Comparison of ENCODE assay signal across 9 cellular contexts in the genomic region with DNA sequence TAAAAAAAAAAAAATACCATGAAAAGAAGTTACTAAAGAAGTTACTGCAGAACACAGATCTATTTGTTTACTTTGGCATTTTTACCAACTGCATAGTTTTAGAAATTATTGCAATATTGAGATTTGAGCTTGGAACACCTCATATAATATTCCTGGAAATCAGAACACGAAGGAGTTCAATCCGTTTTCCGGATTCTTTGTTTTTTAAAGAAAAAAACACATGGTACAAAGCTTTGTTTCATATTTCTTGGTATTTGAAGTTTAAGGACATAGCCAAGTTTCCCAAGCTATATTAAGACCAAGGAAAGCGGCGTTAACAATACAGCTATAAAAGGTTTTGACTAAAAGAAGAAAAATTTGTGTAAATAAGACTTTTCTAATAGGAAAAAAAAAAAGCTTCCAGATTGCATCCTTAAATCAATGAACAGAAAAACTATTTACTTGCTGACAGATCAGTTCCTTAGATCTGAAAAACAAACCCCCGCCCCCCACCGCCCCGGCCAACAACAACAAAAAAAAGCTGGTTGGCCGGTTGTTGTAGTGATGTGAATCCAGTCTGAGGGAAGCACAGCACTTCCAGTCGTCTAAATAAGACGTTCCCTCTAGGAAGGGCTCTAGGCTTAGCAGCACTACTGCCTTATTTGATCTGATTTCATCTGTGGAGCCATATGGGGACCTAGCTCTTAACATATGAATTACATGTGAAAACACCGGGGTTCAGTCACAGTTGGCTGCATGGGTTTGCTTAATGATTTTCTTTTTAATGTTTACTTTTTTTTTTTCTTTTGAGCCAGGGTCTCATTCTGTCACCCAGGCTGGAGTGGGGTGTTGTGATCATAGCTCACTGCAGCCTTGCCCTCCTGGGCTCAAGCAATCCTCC. TPM values are rescaled to one million over a fixed set of nuclear protein-coding genes. Genes with fewer than 3 reads are reported as not detected.
DNase-seq lines count a peak whose midpoint lies in the region; ATAC-seq and TF ChIP-seq lines count a peak whose summit lies in the region.
"Had no signal": no experiment of that assay in that cellular context is flagged by ENCODE, and none has a peak within 500 bp of the region (broad histone marks: within the 10 kb centered on the region; RNA-seq: fewer than 3 reads in every experiment).

No MANE protein-coding gene starts in this region.

- 44 to 51% methylated on average over 12 of the region's 12 CpGs for WGBS in lung, 2 donors

- H3K4me1 ChIP-seq in lung (ENCODE audit: control insufficient read depth in 2 of 2, insufficient read depth in 2 of 2, low read length in 2 of 2): peaks cover 0 to 9% of the 10 kb centered on the region in 2 donors

- H3K36me3 ChIP-seq in lung (ENCODE audit: control insufficient read depth in 2 of 2, insufficient read depth in 2 of 2, low read length in 2 of 2): no peaks in the 10 kb centered on the region

- TF ChIP-seq CTCF in lung (IDR thresholded peaks at IDR 0.05; ENCODE audit: control extremely low read depth, extremely low read depth): no peak

- H3K27ac ChIP-seq in lung (ENCODE audit: low read depth in 1 of 2, low read length in 1 of 2) (peak overlapping the region; percentile 56 to 72), substantia nigra (ENCODE audit: low read depth, low read length, poor library complexity, severe bottlenecking) (peak overlapping the region; percentile 61)

- no peak for ATAC-seq in lung (ENCODE audit: insufficient read depth, low FRiP score)

- H3K4me3 ChIP-seq in lung: no peak overlapping the region

- H3K9me3 ChIP-seq in lung (ENCODE audit: control insufficient read depth in 2 of 2, insufficient read depth in 1 of 2, low read length in 1 of 2): no peaks in the 10 kb centered on the region

- peak; percentile 65 for DNase-seq in LHCN-M2 (ENCODE audit: low read depth)
- peak; percentile 47 for DNase-seq in dedifferentiated amniotic fluid mesenchymal stem cell (ENCODE audit: extremely low spot score)
- DNase-seq in lung (ENCODE audit: low spot score): no peak
- DNase-seq in substantia nigra (lab: John Stamatoyannopoulos, UW): peak in 2 of 49 donors; percentile 13 to 22
- DNase-seq in NCI-H2107 (lab: John Stamatoyannopoulos, UW): no peak
- DNase-seq in stimulated activated CD4-positive, alpha-beta T cell treated with anti-CD3 and anti-CD28 coated beads, Interleukin-4, amount 100 ng/mL, for 4 hours: no peak
- DNase-seq in DMS114 treated with DMSO at 0.1 percent for 48 hours (lab: John Stamatoyannopoulos, UW; ENCODE audit: unreplicated experiment): no peak
- DNase-seq in NK-92 treated with Interleukin-12 subunit alpha and Interleukin-12 subunit beta, amount 100 ng/mL, for 24 hours (lab: John Stamatoyannopoulos, UW): no peak
- DNase-seq: NCI-H1436 had no signal

- H3K27me3 ChIP-seq in lung (ENCODE audit: control insufficient read depth, insufficient read depth): no peaks in the 10 kb centered on the region

RNA-seq across cellular contexts. Expression of gene RHOB, which starts 2.5 kb away (rescaled TPM):
- 92.2 and 129 TPM in 2 replicates for total RNA-seq in LHCN-M2 (2014; rRNA removed)
- 96.1 TPM for polyA plus RNA-seq in LHCN-M2 (2012)
- 100 to 1,000 TPM; 239 to 258 TPM for total RNA-seq in lung
- 100 to 1,000 TPM in 1 of 2 donors, 10 to 100 TPM in 1; 93.2 to 354 TPM for polyA plus RNA-seq in lung

Comparison
In these comparisons a context has a peak if more than half of its experiments do, and no peak if none do; other contexts are left out.
1. DNase-seq: peak in LHCN-M2 (single experiment) and dedifferentiated amniotic fluid mesenchymal stem cell (single experiment); none in lung (single experiment), NCI-H2107 (single experiment), stimulated activated CD4-positive, alpha-beta T cell treated with anti-CD3 and anti-CD28 coated beads, Interleukin-4, amount 100 ng/mL, for 4 hours (0 of 2), DMS114 treated with DMSO at 0.1 percent for 48 hours (single experiment) and NK-92 treated with Interleukin-12 subunit alpha and Interleukin-12 subunit beta, amount 100 ng/mL, for 24 hours (single experiment).